1 cellular context compared by ENCODE assay signal in the genomic region with DNA sequence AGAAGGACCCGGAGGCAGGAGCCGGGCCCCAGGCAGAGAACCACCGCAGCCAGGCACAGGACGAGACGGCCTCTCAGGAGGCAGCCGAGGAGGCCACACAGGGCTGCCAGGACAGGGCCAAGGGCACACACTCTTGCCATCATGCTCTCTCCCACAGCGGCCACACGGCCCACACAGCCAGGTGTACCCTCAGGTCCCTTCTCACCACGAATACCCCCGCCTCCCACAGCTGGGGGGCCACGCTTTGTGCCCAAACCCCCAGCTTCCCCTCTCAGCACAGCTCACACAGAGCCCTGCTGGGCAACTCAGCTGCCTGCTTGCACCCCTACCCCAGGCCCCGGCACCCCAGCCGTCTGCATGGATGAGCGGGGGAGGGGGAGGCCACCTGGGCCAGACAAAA.
TF ChIP-seq lines count a peak whose summit lies in the region.

No MANE protein-coding gene starts in this region.

TF ChIP-seq in HEK293, 187 proteins besides CTCF, POLR2A, EP300 and RAD21 (continued from another document):
- TF ChIP-seq, protein P1, sequence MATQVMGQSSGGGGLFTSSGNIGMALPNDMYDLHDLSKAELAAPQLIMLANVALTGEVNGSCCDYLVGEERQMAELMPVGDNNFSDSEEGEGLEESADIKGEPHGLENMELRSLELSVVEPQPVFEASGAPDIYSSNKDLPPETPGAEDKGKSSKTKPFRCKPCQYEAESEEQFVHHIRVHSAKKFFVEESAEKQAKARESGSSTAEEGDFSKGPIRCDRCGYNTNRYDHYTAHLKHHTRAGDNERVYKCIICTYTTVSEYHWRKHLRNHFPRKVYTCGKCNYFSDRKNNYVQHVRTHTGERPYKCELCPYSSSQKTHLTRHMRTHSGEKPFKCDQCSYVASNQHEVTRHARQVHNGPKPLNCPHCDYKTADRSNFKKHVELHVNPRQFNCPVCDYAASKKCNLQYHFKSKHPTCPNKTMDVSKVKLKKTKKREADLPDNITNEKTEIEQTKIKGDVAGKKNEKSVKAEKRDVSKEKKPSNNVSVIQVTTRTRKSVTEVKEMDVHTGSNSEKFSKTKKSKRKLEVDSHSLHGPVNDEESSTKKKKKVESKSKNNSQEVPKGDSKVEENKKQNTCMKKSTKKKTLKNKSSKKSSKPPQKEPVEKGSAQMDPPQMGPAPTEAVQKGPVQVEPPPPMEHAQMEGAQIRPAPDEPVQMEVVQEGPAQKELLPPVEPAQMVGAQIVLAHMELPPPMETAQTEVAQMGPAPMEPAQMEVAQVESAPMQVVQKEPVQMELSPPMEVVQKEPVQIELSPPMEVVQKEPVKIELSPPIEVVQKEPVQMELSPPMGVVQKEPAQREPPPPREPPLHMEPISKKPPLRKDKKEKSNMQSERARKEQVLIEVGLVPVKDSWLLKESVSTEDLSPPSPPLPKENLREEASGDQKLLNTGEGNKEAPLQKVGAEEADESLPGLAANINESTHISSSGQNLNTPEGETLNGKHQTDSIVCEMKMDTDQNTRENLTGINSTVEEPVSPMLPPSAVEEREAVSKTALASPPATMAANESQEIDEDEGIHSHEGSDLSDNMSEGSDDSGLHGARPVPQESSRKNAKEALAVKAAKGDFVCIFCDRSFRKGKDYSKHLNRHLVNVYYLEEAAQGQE (tag by site-specific recombination; IDR thresholded peaks at IDR 0.05): no peak
- TF ChIP-seq KLF7 (tag by site-specific recombination; IDR thresholded peaks at IDR 0.05; ENCODE audit: borderline replicate concordance) (no peak), ZNF175 (tag by site-specific recombination; IDR thresholded peaks at IDR 0.05) (no peak), ZNF155 (tag by site-specific recombination; IDR thresholded peaks at IDR 0.05) (no peak), ZNF335 (tag by site-specific recombination; conservative IDR thresholded peaks at IDR 0.05) (peak; percentile 68), ZIC2 (tag by site-specific recombination; IDR thresholded peaks at IDR 0.05) (peak; percentile 26; the same call in 1 of the 2 replicates), TRIM28 (IDR thresholded peaks at IDR 0.05; ENCODE audit: borderline replicate concordance, low read length) (no peak), GLIS2 (tag by site-specific recombination; IDR thresholded peaks at IDR 0.05) (0 out of 2 replicates have a peak, but pooled peaks have one; percentile 46), GFI1B (tag by site-specific recombination; IDR thresholded peaks at IDR 0.05) (no peak)
- TF ChIP-seq, protein P2, sequence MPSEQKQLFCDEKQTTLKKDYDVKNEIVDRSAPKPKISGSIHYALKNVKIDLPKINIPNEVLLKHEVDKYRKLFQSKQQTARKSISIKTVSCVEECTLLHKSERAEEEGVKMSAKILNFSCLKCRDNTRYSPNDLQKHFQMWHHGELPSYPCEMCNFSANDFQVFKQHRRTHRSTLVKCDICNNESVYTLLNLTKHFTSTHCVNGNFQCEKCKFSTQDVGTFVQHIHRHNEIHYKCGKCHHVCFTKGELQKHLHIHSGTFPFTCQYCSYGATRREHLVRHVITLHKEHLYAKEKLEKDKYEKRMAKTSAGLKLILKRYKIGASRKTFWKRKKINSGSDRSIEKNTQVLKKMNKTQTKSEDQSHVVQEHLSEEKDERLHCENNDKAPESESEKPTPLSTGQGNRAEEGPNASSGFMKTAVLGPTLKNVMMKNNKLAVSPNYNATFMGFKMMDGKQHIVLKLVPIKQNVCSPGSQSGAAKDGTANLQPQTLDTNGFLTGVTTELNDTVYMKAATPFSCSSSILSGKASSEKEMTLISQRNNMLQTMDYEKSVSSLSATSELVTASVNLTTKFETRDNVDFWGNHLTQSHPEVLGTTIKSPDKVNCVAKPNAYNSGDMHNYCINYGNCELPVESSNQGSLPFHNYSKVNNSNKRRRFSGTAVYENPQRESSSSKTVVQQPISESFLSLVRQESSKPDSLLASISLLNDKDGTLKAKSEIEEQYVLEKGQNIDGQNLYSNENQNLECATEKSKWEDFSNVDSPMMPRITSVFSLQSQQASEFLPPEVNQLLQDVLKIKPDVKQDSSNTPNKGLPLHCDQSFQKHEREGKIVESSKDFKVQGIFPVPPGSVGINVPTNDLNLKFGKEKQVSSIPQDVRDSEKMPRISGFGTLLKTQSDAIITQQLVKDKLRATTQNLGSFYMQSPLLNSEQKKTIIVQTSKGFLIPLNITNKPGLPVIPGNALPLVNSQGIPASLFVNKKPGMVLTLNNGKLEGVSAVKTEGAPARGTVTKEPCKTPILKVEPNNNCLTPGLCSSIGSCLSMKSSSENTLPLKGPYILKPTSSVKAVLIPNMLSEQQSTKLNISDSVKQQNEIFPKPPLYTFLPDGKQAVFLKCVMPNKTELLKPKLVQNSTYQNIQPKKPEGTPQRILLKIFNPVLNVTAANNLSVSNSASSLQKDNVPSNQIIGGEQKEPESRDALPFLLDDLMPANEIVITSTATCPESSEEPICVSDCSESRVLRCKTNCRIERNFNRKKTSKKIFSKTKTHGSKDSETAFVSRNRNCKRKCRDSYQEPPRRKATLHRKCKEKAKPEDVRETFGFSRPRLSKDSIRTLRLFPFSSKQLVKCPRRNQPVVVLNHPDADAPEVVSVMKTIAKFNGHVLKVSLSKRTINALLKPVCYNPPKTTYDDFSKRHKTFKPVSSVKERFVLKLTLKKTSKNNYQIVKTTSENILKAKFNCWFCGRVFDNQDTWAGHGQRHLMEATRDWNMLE (tag by site-specific recombination; conservative IDR thresholded peaks at IDR 0.05; ENCODE audit: low read depth): no peak
- TF ChIP-seq, protein P3, sequence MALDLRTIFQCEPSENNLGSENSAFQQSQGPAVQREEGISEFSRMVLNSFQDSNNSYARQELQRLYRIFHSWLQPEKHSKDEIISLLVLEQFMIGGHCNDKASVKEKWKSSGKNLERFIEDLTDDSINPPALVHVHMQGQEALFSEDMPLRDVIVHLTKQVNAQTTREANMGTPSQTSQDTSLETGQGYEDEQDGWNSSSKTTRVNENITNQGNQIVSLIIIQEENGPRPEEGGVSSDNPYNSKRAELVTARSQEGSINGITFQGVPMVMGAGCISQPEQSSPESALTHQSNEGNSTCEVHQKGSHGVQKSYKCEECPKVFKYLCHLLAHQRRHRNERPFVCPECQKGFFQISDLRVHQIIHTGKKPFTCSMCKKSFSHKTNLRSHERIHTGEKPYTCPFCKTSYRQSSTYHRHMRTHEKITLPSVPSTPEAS (tag by site-specific recombination; IDR thresholded peaks at IDR 0.05): no peak
TF ChIP-seq in HEK293: peak in this region for 4.
